9 cellular contexts compared by ENCODE assay signal in the genomic region with DNA sequence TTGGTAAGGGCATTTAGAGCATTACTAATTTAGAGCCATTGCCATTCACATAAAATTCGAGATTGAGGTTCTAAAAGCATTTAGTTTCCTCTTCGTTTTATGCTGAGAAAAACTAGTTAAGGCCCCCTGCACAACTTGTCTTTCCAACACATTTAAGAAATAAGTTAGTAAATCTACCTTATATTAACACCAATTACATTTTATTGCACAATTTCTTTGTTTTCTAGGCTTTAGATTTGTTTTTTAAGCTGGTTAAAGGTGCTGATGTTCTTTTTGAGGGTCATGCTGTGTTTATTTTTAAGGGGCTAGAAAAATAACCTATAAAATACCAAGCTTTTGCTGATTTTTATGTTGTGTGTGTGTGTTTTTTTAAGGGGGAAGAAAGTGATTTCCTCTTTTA. TPM values are rescaled to one million over a fixed set of nuclear protein-coding genes. Genes with fewer than 3 reads are reported as not detected.
DNase-seq lines count a peak whose midpoint lies in the region; ATAC-seq and TF ChIP-seq lines count a peak whose summit lies in the region.
"Had no signal": no experiment of that assay in that cellular context is flagged by ENCODE, and none has a peak within 500 bp of the region (broad histone marks: within the 10 kb centered on the region; RNA-seq: fewer than 3 reads in every experiment).

No MANE protein-coding gene starts in this region.

- no peak overlapping the region for H3K27ac ChIP-seq in AG04450 (ENCODE audit: low read depth, low read length)
- no peak overlapping the region for H3K27ac ChIP-seq in HUES48 (ENCODE audit: low read depth, low read length)
- no peak overlapping the region for H3K27ac ChIP-seq in brain microvascular endothelial cell
- no peak overlapping the region for H3K27ac ChIP-seq in mucosa of rectum (ENCODE audit: low read depth in 2 of 2, low read length in 2 of 2)

- no peaks in the 10 kb centered on the region for H3K27me3 ChIP-seq in AG04450 (ENCODE audit: control insufficient read depth, insufficient read depth, low read length)
- no peaks in the 10 kb centered on the region for H3K27me3 ChIP-seq in HUES48 (ENCODE audit: control insufficient read depth, insufficient read depth, low read length)
- H3K27me3 ChIP-seq in brain microvascular endothelial cell (replicated peaks), result no peaks in the 10 kb centered on the region
- no peaks in the 10 kb centered on the region for H3K27me3 ChIP-seq in mucosa of rectum (ENCODE audit: control insufficient read depth in 2 of 2, insufficient read depth in 2 of 2, low read length in 2 of 2)

- H3K36me3 ChIP-seq in HUES48 (ENCODE audit: control insufficient read depth, insufficient read depth, low read length) (peaks cover 18% of the 10 kb centered on the region), brain microvascular endothelial cell (replicated peaks) (peaks cover 1% of the 10 kb centered on the region), mucosa of rectum (ENCODE audit: control insufficient read depth in 2 of 2, insufficient read depth in 2 of 2, low read length in 2 of 2) (peaks cover 0 to 2% of the 10 kb centered on the region in 2 donors)

- TF ChIP-seq CTCF in AG04450 (IDR thresholded peaks at IDR 0.05; ENCODE audit: low read depth, low read length) (no peak), brain microvascular endothelial cell (IDR thresholded peaks at IDR 0.05; ENCODE audit: low read depth, low read length, missing control alignments) (no peak)

- H3K4me1 ChIP-seq in HUES48 (ENCODE audit: control insufficient read depth, insufficient read depth, low read length) (peaks cover 21% of the 10 kb centered on the region), mucosa of rectum (ENCODE audit: control insufficient read depth in 2 of 2, insufficient read depth in 2 of 2, low read length in 2 of 2) (peaks cover 11 to 14% of the 10 kb centered on the region in 2 donors)

- CTCF ChIA-PET in AG04450 (lab: Charles Lee), result interaction anchor here (0.6 to 1.4 kb wide), 4 partner anchors 10 to 111 kb away, joined by 3 to 9 read pairs (median 4); no protein-coding TSS in a partner anchor

- in situ Hi-C loops in brain microvascular endothelial cell (cut with HindIII; ENCODE audit: low pct_ligation_motif_present, low sequenced_read_pairs), result no loop called here

- H3K9ac ChIP-seq in HUES48 (ENCODE audit: low read depth, low read length) (no peak overlapping the region; the same call in 1 of the 2 replicates), mucosa of rectum (ENCODE audit: low read depth in 1 of 2, low read length in 2 of 2) (peak overlapping the region in 1 of 2 donors; percentile 89)

- DNase-seq in AG04450 (ENCODE audit: low read depth, low spot score), result no peak
- DNase-seq in brain microvascular endothelial cell, result no peak
- DNase-seq in AML-193 (lab: John Stamatoyannopoulos, UW), result no peak
- DNase-seq in middle frontal gyrus (ENCODE audit: extremely low spot score, low spot score), result no peak
- no peak for DNase-seq in NCI-H2227 (lab: John Stamatoyannopoulos, UW; ENCODE audit: unreplicated experiment)
- DNase-seq: hippocampal formation had no signal

- no peak for ATAC-seq in GM18870 (IDR thresholded peaks at IDR 0.05; ENCODE audit: unreplicated experiment)

- H3K9me3 ChIP-seq in AG04450 (ENCODE audit: control insufficient read depth, insufficient read depth, low read length) (peaks cover 4% of the 10 kb centered on the region; the same call in 1 of the 2 replicates), HUES48 (ENCODE audit: control insufficient read depth, insufficient read depth, low read length) (no peaks in the 10 kb centered on the region), mucosa of rectum (ENCODE audit: control insufficient read depth in 2 of 2, low read length in 2 of 2) (no peaks in the 10 kb centered on the region)

- POLR2A ChIA-PET in AG04450 (lab: Yijun Ruan, JAX), result interaction anchor here (2.7 kb wide), 1 partner anchor 50 kb away, joined by 11 read pairs; no protein-coding TSS in a partner anchor

- H3K4me3 ChIP-seq in AG04450 (ENCODE audit: low read depth, low read length) (peak overlapping the region; percentile 85), HUES48 (ENCODE audit: low read depth, low read length) (peak overlapping the region; percentile 97), brain microvascular endothelial cell (ENCODE audit: low read depth, low read length) (peak overlapping the region; percentile 87), mucosa of rectum (ENCODE audit: low read length in 2 of 2) (peak overlapping the region; percentile 9 to 81)

RNA-seq across cellular contexts. Expression of gene CEPT1, which starts 1.2 kb away (rescaled TPM):
- 22.6 and 28.6 TPM in 2 replicates for polyA plus RNA-seq in AG04450 (2011; rRNA removed)
- polyA minus RNA-seq in AG04450 (2011; rRNA and poly(A)+ RNA removed), result 20.9 and 48.0 TPM in 2 replicates

RNA-seq across cellular contexts. Expression of gene DRAM2, which starts 1.4 kb away (rescaled TPM):
- 73.7 and 86.5 TPM in 2 replicates for polyA plus RNA-seq in AG04450 (2011; rRNA removed)
- polyA minus RNA-seq in AG04450 (2011; rRNA and poly(A)+ RNA removed), result 22.2 and 37.0 TPM in 2 replicates

RNA-seq across cellular contexts. Expression of gene DENND2D, which starts 59.2 kb away (rescaled TPM):
- polyA plus RNA-seq in AG04450 (2011; rRNA removed), result 1.3 and 1.4 TPM in 2 replicates
- 1.2 and 1.5 TPM in 2 replicates for polyA minus RNA-seq in AG04450 (2011; rRNA and poly(A)+ RNA removed)

Comparison
In these comparisons a context has a peak if more than half of its experiments do, and no peak if none do; other contexts are left out.
1. H3K4me3 ChIP-seq: peak in every context shown above with its lines; median percentile 97 in HUES48; 87 in brain microvascular endothelial cell; 85 in AG04450; 45 in mucosa of rectum.